ENCODE assay signal across 8 cellular contexts in the genomic region with DNA sequence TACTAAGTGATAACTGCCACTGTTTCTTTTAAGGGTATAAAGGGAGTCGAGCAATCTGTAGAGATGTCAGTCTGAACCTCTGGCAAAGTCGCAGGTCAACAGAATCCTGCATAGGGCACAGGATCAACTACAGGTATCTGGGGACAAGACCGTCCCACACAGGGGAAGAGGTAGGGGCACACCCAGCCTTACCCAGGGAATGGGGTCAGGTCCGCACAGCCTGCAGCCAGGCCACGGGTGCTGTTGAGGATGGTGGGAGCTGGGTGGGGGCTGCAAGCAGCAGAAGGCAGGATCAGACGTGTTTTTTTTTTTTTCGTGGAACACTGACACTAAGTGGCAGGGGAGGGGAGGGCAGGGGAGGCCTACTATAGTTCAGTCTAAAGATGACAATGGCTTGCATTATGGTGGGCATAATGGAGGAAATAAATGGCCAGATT. TPM values are rescaled to one million over a fixed set of nuclear protein-coding genes. Genes with fewer than 3 reads are reported as not detected.
A peak's percentile ranks its signal among the peaks of the same experiment; 100 is the strongest.
DNase-seq lines count a peak whose midpoint lies in the region; TF ChIP-seq lines count a peak whose summit lies in the region.

No MANE protein-coding gene starts in this region.

- peaks cover 86% of the 10 kb centered on the region for H3K79me2 ChIP-seq in ACC112 (ENCODE audit: control insufficient read depth, insufficient read depth, low read length, unreplicated experiment)

- H3K9me3 ChIP-seq in HEK293 (ENCODE audit: control insufficient read depth, insufficient read depth, low read depth, low read length), result no peaks in the 10 kb centered on the region
- no peaks in the 10 kb centered on the region for H3K9me3 ChIP-seq in mucosa of stomach (ENCODE audit: control insufficient read depth, low read length)

- H3K4me3 ChIP-seq in ACC112 (ENCODE audit: low read depth, low read length) (peak overlapping the region; percentile 93; the same call in 1 of the 2 replicates), HEK293 (ENCODE audit: low read depth, low read length) (no peak overlapping the region), astrocyte of the cerebellum (ENCODE audit: low read depth, low read length) (peak overlapping the region; percentile 76), mucosa of stomach (ENCODE audit: low read length) (no peak overlapping the region), H7 (ENCODE audit: insufficient read depth, low read depth, low read length) (no peak overlapping the region; the same call in 1 of the 2 replicates)

- in situ Hi-C loops in astrocyte of the cerebellum (cut with HindIII; ENCODE audit: low sequenced_read_pairs), result no loop called here

- H3K27me3 ChIP-seq in ACC112 (ENCODE audit: insufficient read depth, low read length), result no peaks in the 10 kb centered on the region
- no peaks in the 10 kb centered on the region for H3K27me3 ChIP-seq in mucosa of stomach (ENCODE audit: control insufficient read depth, insufficient read depth, low read length)
- H3K27me3 ChIP-seq in H7 (ENCODE audit: control insufficient read depth, insufficient read depth, low read length), result no peaks in the 10 kb centered on the region

- DNase-seq in astrocyte of the cerebellum (ENCODE audit: low read depth) (no peak), NCI-H2081 treated with DMSO at 0.1 percent for 48 hours (lab: John Stamatoyannopoulos, UW) (no peak), erythroblast (lab: John Stamatoyannopoulos, UW) (no peak), H7 (no peak), 8988T (no peak)

- H3K4me1 ChIP-seq in ACC112 (ENCODE audit: control insufficient read depth, insufficient read depth, low read length, unreplicated experiment), result peaks cover 31% of the 10 kb centered on the region
- H3K4me1 ChIP-seq in HEK293 (ENCODE audit: control insufficient read depth, insufficient read depth, low read length), result peaks cover 6% of the 10 kb centered on the region
- peaks cover 34% of the 10 kb centered on the region for H3K4me1 ChIP-seq in mucosa of stomach (ENCODE audit: control insufficient read depth, insufficient read depth, low read length)

- no peak overlapping the region for H2AFZ ChIP-seq in ACC112 (ENCODE audit: low read length, unreplicated experiment)

- TF ChIP-seq CTCF in HEK293 (tag by site-specific recombination; IDR thresholded peaks at IDR 0.05), result peak; percentile 44; the same call in 1 of the 2 replicates
- no peak for TF ChIP-seq CTCF in astrocyte of the cerebellum (IDR thresholded peaks at IDR 0.05; ENCODE audit: low read depth, low read length, missing control alignments)

- CTCF ChIA-PET in HEK293 (lab: Yijun Ruan, JAX), result interaction anchor here (0.7 kb wide), 1 partner anchor 434 kb away, joined by 3 read pairs; no protein-coding TSS in a partner anchor

- peak overlapping the region; percentile 69 for H3K9ac ChIP-seq in mucosa of stomach (ENCODE audit: low read length)

- TF ChIP-seq POLR2A in erythroblast (IDR thresholded peaks at IDR 0.05; ENCODE audit: low read length), result no peak

- POLR2A ChIA-PET in HEK293 (lab: Yijun Ruan, JAX), result no interaction called here

- H3K27ac ChIP-seq in ACC112 (ENCODE audit: low read depth, low read length), result no peak overlapping the region
- no peak overlapping the region; the same call in 1 of the 2 replicates for H3K27ac ChIP-seq in HEK293 (ENCODE audit: extremely low read depth, low read depth, low read length)

- peaks cover 10% of the 10 kb centered on the region; the same call in 1 of the 2 replicates for H3K36me3 ChIP-seq in ACC112 (ENCODE audit: insufficient read depth, low read length)
- peaks cover 0 to 16% of the 10 kb centered on the region in 2 experiments; a peak in 1 of 3 replicates for H3K36me3 ChIP-seq in HEK293 (ENCODE audit: control insufficient read depth in 2 of 2, insufficient read depth in 1 of 2, low read length in 2 of 2)
- H3K36me3 ChIP-seq in mucosa of stomach (ENCODE audit: control insufficient read depth, insufficient read depth, low read length), result no peaks in the 10 kb centered on the region
- no peaks in the 10 kb centered on the region for H3K36me3 ChIP-seq in H7 (replicated peaks; ENCODE audit: control insufficient read depth, insufficient read depth, low read length)

TF ChIP-seq in HEK293, 187 proteins besides CTCF, POLR2A, EP300 and RAD21:
- TF ChIP-seq ZNF211 (tag by site-specific recombination; IDR thresholded peaks at IDR 0.05; ENCODE audit: low read depth) (no peak), ZNF223 (tag by site-specific recombination; IDR thresholded peaks at IDR 0.05) (no peak), ZNF292 (tag by site-specific recombination; IDR thresholded peaks at IDR 0.05; ENCODE audit: borderline replicate concordance, low read depth) (no peak), ZBTB48 (tag by site-specific recombination; IDR thresholded peaks at IDR 0.05) (no peak), ZBTB21 (tag by site-specific recombination; IDR thresholded peaks at IDR 0.05) (no peak), ZNF530 (tag by site-specific recombination; IDR thresholded peaks at IDR 0.05; ENCODE audit: low read depth) (no peak), ZNF501 (tag by site-specific recombination; IDR thresholded peaks at IDR 0.05) (no peak), ZSCAN16 (tag by site-specific recombination; IDR thresholded peaks at IDR 0.05) (no peak), ZNF394 (tag by site-specific recombination; IDR thresholded peaks at IDR 0.05; ENCODE audit: borderline replicate concordance) (no peak), HOXD13 (CRISPR knock-in tag; IDR thresholded peaks at IDR 0.05; ENCODE audit: borderline replicate concordance) (no peak), ZNF660 (tag by site-specific recombination; IDR thresholded peaks at IDR 0.05) (no peak), ZNF677 (tag by site-specific recombination; IDR thresholded peaks at IDR 0.05) (no peak), ZNF416 (tag by site-specific recombination; IDR thresholded peaks at IDR 0.05) (no peak), REPIN1 (tag by site-specific recombination; IDR thresholded peaks at IDR 0.05; ENCODE audit: low read depth) (no peak), ZNF366 (tag by site-specific recombination; conservative IDR thresholded peaks at IDR 0.05) (no peak), ZNF549 (tag by site-specific recombination; IDR thresholded peaks at IDR 0.05) (no peak)
- TF ChIP-seq, protein P1, sequence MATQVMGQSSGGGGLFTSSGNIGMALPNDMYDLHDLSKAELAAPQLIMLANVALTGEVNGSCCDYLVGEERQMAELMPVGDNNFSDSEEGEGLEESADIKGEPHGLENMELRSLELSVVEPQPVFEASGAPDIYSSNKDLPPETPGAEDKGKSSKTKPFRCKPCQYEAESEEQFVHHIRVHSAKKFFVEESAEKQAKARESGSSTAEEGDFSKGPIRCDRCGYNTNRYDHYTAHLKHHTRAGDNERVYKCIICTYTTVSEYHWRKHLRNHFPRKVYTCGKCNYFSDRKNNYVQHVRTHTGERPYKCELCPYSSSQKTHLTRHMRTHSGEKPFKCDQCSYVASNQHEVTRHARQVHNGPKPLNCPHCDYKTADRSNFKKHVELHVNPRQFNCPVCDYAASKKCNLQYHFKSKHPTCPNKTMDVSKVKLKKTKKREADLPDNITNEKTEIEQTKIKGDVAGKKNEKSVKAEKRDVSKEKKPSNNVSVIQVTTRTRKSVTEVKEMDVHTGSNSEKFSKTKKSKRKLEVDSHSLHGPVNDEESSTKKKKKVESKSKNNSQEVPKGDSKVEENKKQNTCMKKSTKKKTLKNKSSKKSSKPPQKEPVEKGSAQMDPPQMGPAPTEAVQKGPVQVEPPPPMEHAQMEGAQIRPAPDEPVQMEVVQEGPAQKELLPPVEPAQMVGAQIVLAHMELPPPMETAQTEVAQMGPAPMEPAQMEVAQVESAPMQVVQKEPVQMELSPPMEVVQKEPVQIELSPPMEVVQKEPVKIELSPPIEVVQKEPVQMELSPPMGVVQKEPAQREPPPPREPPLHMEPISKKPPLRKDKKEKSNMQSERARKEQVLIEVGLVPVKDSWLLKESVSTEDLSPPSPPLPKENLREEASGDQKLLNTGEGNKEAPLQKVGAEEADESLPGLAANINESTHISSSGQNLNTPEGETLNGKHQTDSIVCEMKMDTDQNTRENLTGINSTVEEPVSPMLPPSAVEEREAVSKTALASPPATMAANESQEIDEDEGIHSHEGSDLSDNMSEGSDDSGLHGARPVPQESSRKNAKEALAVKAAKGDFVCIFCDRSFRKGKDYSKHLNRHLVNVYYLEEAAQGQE (tag by site-specific recombination; IDR thresholded peaks at IDR 0.05), result no peak
- TF ChIP-seq, protein P2, sequence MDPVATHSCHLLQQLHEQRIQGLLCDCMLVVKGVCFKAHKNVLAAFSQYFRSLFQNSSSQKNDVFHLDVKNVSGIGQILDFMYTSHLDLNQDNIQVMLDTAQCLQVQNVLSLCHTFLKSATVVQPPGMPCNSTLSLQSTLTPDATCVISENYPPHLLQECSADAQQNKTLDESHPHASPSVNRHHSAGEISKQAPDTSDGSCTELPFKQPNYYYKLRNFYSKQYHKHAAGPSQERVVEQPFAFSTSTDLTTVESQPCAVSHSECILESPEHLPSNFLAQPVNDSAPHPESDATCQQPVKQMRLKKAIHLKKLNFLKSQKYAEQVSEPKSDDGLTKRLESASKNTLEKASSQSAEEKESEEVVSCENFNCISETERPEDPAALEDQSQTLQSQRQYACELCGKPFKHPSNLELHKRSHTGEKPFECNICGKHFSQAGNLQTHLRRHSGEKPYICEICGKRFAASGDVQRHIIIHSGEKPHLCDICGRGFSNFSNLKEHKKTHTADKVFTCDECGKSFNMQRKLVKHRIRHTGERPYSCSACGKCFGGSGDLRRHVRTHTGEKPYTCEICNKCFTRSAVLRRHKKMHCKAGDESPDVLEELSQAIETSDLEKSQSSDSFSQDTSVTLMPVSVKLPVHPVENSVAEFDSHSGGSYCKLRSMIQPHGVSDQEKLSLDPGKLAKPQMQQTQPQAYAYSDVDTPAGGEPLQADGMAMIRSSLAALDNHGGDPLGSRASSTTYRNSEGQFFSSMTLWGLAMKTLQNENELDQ (tag by site-specific recombination; IDR thresholded peaks at IDR 0.05; ENCODE audit: low read depth), result no peak
TF ChIP-seq in HEK293: peak in this region for 0.

RNA-seq across cellular contexts. Expression of a gene that starts 41.9 kb away (rescaled TPM):
- 362 and 415 TPM in 2 replicates for total RNA-seq in H7 (2014; rRNA removed; shearing (Covaris generic))

RNA-seq across cellular contexts. Expression of a gene that starts 42.2 kb away (rescaled TPM):
- 249 and 274 TPM in 2 replicates for total RNA-seq in H7 (2014; rRNA removed; shearing (Covaris generic))

Comparison
In these comparisons a context has a peak if more than half of its experiments do, and no peak if none do; other contexts are left out.
1. H3K4me3 ChIP-seq: peak in ACC112 (single experiment) and astrocyte of the cerebellum (single experiment); none in HEK293 (single experiment), mucosa of stomach (single experiment) and H7 (single experiment).